Comparison of ENCODE assay signal across 8 cellular contexts in genomic region chrX:136147966-136148365, GRCh38. TPM values are rescaled to one million over a fixed set of nuclear protein-coding genes. Genes with fewer than 3 reads are reported as not detected.
DNase-seq lines count a peak whose midpoint lies in the region; ATAC-seq and TF ChIP-seq lines count a peak whose summit lies in the region.

No MANE protein-coding gene starts in this region.

- in situ Hi-C loops in G401 (cut with HindIII; ENCODE audit: low sequenced_read_pairs): no loop called here

- H3K4me1 ChIP-seq in prostate gland (replicated peaks): no peaks in the 10 kb centered on the region

- ATAC-seq in HG03469 (IDR thresholded peaks at IDR 0.05; ENCODE audit: unreplicated experiment): no peak

- intact Hi-C loops in prostate gland (cut with DNase I): no loop called here

- no peak for TF ChIP-seq POLR2A in prostate gland (IDR thresholded peaks at IDR 0.05)

- no peak overlapping the region for H3K27ac ChIP-seq in SK-N-MC
- peak overlapping the region; percentile 48 to 54 for H3K27ac ChIP-seq in prostate gland

- TF ChIP-seq CTCF in fibroblast of villous mesenchyme (IDR thresholded peaks at IDR 0.05; ENCODE audit: insufficient read depth, low read depth, low read length) (no peak), prostate gland (IDR thresholded peaks at IDR 0.05) (no peak)

- H3K27me3 ChIP-seq in prostate gland (replicated peaks; ENCODE audit: insufficient read depth): no peaks in the 10 kb centered on the region

- 16% methylated on average over 10 of the region's 17 CpGs for WGBS in prostate gland

- H3K4me3 ChIP-seq in SK-N-MC: peak overlapping the region; percentile 77
- H3K4me3 ChIP-seq in fibroblast of villous mesenchyme (ENCODE audit: low read depth, low read length): peak overlapping the region; percentile 64
- H3K4me3 ChIP-seq in prostate gland: peak overlapping the region; percentile 43 to 46

- DNase-seq in G401 (ENCODE audit: low spot score) (peak; percentile 14), SK-N-MC (ENCODE audit: low read depth, low spot score) (no peak), fibroblast of villous mesenchyme (ENCODE audit: low read depth) (no peak), prostate gland (ENCODE audit: low spot score) (no peak), GM19238 (ENCODE audit: insufficient read length, low spot score) (no peak), hepatic stellate cell (ENCODE audit: low spot score) (no peak)
- no peak for DNase-seq in activated CD8-positive, alpha-beta memory T cell treated with anti-CD3 and anti-CD28 coated beads, Interleukin-2, amount 50 U/mL, for 48 hours

- no peaks in the 10 kb centered on the region for H3K36me3 ChIP-seq in SK-N-MC (ENCODE audit: insufficient read depth, low read length)
- no peaks in the 10 kb centered on the region for H3K36me3 ChIP-seq in prostate gland

- H3K9me3 ChIP-seq in SK-N-MC (ENCODE audit: low read depth, low read length): no peaks in the 10 kb centered on the region
- no peaks in the 10 kb centered on the region for H3K9me3 ChIP-seq in prostate gland

- H3K9ac ChIP-seq in SK-N-MC (ENCODE audit: insufficient read length): no peak overlapping the region

RNA-seq across cellular contexts. Expression of gene FHL1, which starts 0.6 kb away (rescaled TPM):
- total RNA-seq in G401 (2014; rRNA removed; shearing (Covaris generic)): 4.5 and 5.1 TPM in 2 replicates
- total RNA-seq in fibroblast of villous mesenchyme: 69.6 and 104 TPM in 2 replicates
- 100 to 1,000 TPM; 246 to 296 TPM for total RNA-seq in prostate gland

Comparison
In these comparisons a context has a peak if more than half of its experiments do, and no peak if none do; other contexts are left out.
1. RNA of gene FHL1, which starts 0.6 kb away (total RNA-seq): 246 to 296 TPM in prostate gland and 69.6 to 104 TPM in fibroblast of villous mesenchyme; 4.5 to 5.1 TPM in G401; every median in the first group is over 10 times any median in the second.
2. Peak in every context shown above with its lines, with median percentiles within 50 percentile points of each other: H3K4me3 ChIP-seq.